Comparison of ENCODE assay signal across 12 cellular contexts in genomic region chr3:186307594-186307993, GRCh38. TPM values are rescaled to one million over a fixed set of nuclear protein-coding genes. Genes with fewer than 3 reads are reported as not detected.
A peak's percentile ranks its signal among the peaks of the same experiment; 100 is the strongest.
DNase-seq lines count a peak whose midpoint lies in the region; ATAC-seq, FAIRE-seq and TF ChIP-seq lines count a peak whose summit lies in the region.
"Had no signal": no experiment of that assay in that cellular context is flagged by ENCODE, and none has a peak within 500 bp of the region (broad histone marks: within the 10 kb centered on the region; RNA-seq: fewer than 3 reads in every experiment).

No MANE protein-coding gene starts in this region.

- ATAC-seq in A549 = no peak
- ATAC-seq: esophagus mucosa had no signal

- POLR2A ChIA-PET in A549 (lab: Yijun Ruan, JAX) = no interaction called here

- TF ChIP-seq EP300 in A549 (IDR thresholded peaks at IDR 0.05) = no peak

- FAIRE-seq in A549 (lab: Jason Lieb, UNC) (no peak), frontal cortex (lab: Jason Lieb, UNC) (no peak), kidney (lab: Jason Lieb, UNC) (no peak)

- H3K9ac ChIP-seq in kidney (ENCODE audit: low read length in 2 of 2) = no peak overlapping the region

- H3K4me1 ChIP-seq in A549 (no peaks in the 10 kb centered on the region), kidney (ENCODE audit: control insufficient read depth in 1 of 2, insufficient read depth in 1 of 2, low read depth in 1 of 2, low read length in 2 of 2) (no peaks in the 10 kb centered on the region)

- TF ChIP-seq CTCF in A549 (IDR thresholded peaks at IDR 0.05) (no peak), GM20000 (IDR thresholded peaks at IDR 0.05; ENCODE audit: extremely low read depth, missing control alignments) (no peak), kidney (IDR thresholded peaks at IDR 0.05; ENCODE audit: borderline replicate concordance, extremely low read depth, insufficient read depth) (no peak)

- intact Hi-C loops in kidney (cut with DNase I) = no loop called here

- DNase-seq in A549 (ENCODE audit: low read depth in 1 of 2, low spot score in 1 of 2) (peak in 1 of 2 experiments; percentile 24), GM20000 (ENCODE audit: low spot score) (peak; percentile 21), RPMI8226 (peak; percentile 68), fibroblast of peridontal ligament (ENCODE audit: extremely low read depth) (peak; percentile 61), frontal cortex (ENCODE audit: low spot score in 2 of 2) (no peak), NCI-H1105 treated with DMSO at 0.1 percent for 48 hours (lab: John Stamatoyannopoulos, UW) (no peak), kidney (no peak), NCI-H345 treated with DMSO at 0.1 percent for 48 hours (lab: John Stamatoyannopoulos, UW; ENCODE audit: unreplicated experiment) (no peak)
- DNase-seq: DMS79 treated with DMSO at 0.1 percent for 48 hours, NCI-H2081 treated with DMSO at 0.1 percent for 48 hours, T-helper 1 cell had no signal

- WGBS in A549 (ENCODE audit: missing lambda C conversion rate) = 0% methylated on average over 1 of the region's 1 CpG

- H3K4me2 ChIP-seq in A549 = no peak overlapping the region

- H3K27ac ChIP-seq in A549 (no peak overlapping the region), kidney (ENCODE audit: low read depth in 2 of 2, low read length in 2 of 2) (no peak overlapping the region)

- CTCF ChIA-PET in A549 (lab: Yijun Ruan, JAX) = interaction anchor here (0.9 kb wide), 1 partner anchor 39 kb away, joined by 3 read pairs; no protein-coding TSS in a partner anchor

- no peak for TF ChIP-seq POLR2A in A549 (IDR thresholded peaks at IDR 0.05; ENCODE audit: low read length)

- TF ChIP-seq RAD21 in A549 (conservative IDR thresholded peaks at IDR 0.05 in 1 of 2, IDR thresholded peaks at IDR 0.05 in 1 of 2) = no peak

- no peaks in the 10 kb centered on the region for H3K9me3 ChIP-seq in A549
- no peaks in the 10 kb centered on the region for H3K9me3 ChIP-seq in kidney (ENCODE audit: control insufficient read depth in 1 of 2, low read length in 2 of 2)

- H3K36me3 ChIP-seq in kidney (ENCODE audit: control insufficient read depth in 1 of 2, insufficient read depth in 2 of 2, low read length in 2 of 2) = no peaks in the 10 kb centered on the region

- H3K4me3 ChIP-seq in A549 (no peak overlapping the region), kidney (ENCODE audit: low read length in 2 of 2) (no peak overlapping the region)

TF ChIP-seq in A549, 52 proteins besides CTCF, POLR2A, EP300 and RAD21:
- TF ChIP-seq HDAC2 (IDR thresholded peaks at IDR 0.05) (no peak), REST (IDR thresholded peaks at IDR 0.05) (peak; percentile 92)
TF ChIP-seq in A549: peak in this region for 1.

RNA-seq across cellular contexts. Expression of gene DGKG, which starts 54.4 kb away (rescaled TPM):
- polyA plus RNA-seq in A549 (2011; rRNA removed) (11.5 and 13.2 TPM in 2 replicates), A549 (2017; fragmentation: RNase III; extraction: RNeasy Plus Mini Kit Qiagen cat#74134 plus additional on column Dnase treatment) (13.3 to 17.1 TPM (median 15.3 TPM) in 3 replicates), kidney (ENCODE audit: insufficient read depth, low read depth, low replicate concordance) (0.95 TPM)
- polyA plus RNA-seq in A549 (2012; cell fraction: cytosol; rRNA removed) = 9.8 and 10.0 TPM in 2 replicates
- polyA plus RNA-seq in A549 (2012; cell fraction: nucleus; rRNA removed) = 3.0 and 3.7 TPM in 2 replicates
- polyA minus RNA-seq in A549 (2011; rRNA and poly(A)+ RNA removed) = 15.7 and 17.0 TPM in 2 replicates
- total RNA-seq in frontal cortex (7.3 TPM), kidney (11.4 TPM)

Comparison
In these comparisons a context has a peak if more than half of its experiments do, and no peak if none do; other contexts are left out.
1. DNase-seq: peak in GM20000 (single experiment), RPMI8226 (single experiment) and fibroblast of peridontal ligament (single experiment); none in frontal cortex (0 of 2), NCI-H1105 treated with DMSO at 0.1 percent for 48 hours (single experiment), kidney (single experiment) and NCI-H345 treated with DMSO at 0.1 percent for 48 hours (single experiment).